In the genomic region with DNA sequence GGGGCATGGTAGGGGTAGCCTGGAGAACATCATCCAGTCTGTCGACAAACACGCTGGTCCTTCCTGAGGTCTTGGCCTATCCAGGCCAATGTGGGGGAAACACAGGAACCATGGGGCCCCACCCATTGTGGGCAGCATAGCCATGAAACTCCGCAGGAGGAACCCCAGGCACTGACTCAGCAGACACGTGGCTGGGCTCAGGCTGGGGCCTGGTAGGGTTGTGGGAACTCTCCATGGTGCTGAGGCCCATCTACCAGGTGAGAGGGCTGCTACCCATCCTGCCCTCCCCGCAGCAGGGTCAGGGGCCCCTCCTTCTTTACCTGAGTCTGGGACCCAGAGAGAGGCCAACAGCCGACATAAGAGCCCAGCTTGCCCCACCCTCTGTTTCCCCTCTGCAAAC, we compare ENCODE assay signal across 8 cellular contexts. TPM values are rescaled to one million over a fixed set of nuclear protein-coding genes. Genes with fewer than 3 reads are reported as not detected.
DNase-seq lines count a peak whose midpoint lies in the region; ATAC-seq and TF ChIP-seq lines count a peak whose summit lies in the region.

No MANE protein-coding gene starts in this region.

- peaks cover 20 to 30% (median 23%) of the 10 kb centered on the region in 3 donors for H3K27me3 Mint-ChIP-seq in CD14-positive monocyte (ENCODE audit: low read depth in 3 of 3)

- H3K36me3 Mint-ChIP-seq in CD14-positive monocyte = no peaks in the 10 kb centered on the region

- no peak overlapping the region for H3K4me3 Mint-ChIP-seq in CD14-positive monocyte

- no peak overlapping the region for H3K27ac Mint-ChIP-seq in CD14-positive monocyte

- peaks cover 0 to 3% (median 0%) of the 10 kb centered on the region in 7 donors for H3K9me3 Mint-ChIP-seq in CD14-positive monocyte

- intact Hi-C loops in CD14-positive monocyte (cut with micrococcal nuclease) = no loop called here

- ATAC-seq in HG02840 (IDR thresholded peaks at IDR 0.05; ENCODE audit: low FRiP score, unreplicated experiment) = no peak

- no peak for TF ChIP-seq CTCF in CD14-positive monocyte (IDR thresholded peaks at IDR 0.05)

- DNase-seq in CD14-positive monocyte (ENCODE audit: low spot score) = peak; percentile 79
- peak; percentile 7 for DNase-seq in KG1 (lab: John Stamatoyannopoulos, UW)
- peak; percentile 16 to 35 for DNase-seq in activated CD4-positive, alpha-beta T cell treated with anti-CD3 and anti-CD28 coated beads, Interleukin-2, amount 50 U/mL, for 4 hours
- peak; percentile 23 for DNase-seq in fibroblast of peridontal ligament (ENCODE audit: extremely low read depth)
- DNase-seq in stimulated activated CD4-positive, alpha-beta T cell treated with anti-CD3 and anti-CD28 coated beads, Interleukin-12 subunit alpha, Interleukin-12 subunit beta, amount 100 ng/mL, for 4 hours = peak; percentile 51
- DNase-seq in cerebellum (ENCODE audit: low spot score) = no peak
- no peak for DNase-seq in GF-D8 (lab: John Stamatoyannopoulos, UW)

- H3K4me1 Mint-ChIP-seq in CD14-positive monocyte = peaks cover 5% of the 10 kb centered on the region

RNA-seq across cellular contexts. Expression of a gene that starts 22.6 kb away (rescaled TPM):
- polyA plus RNA-seq in CD14-positive monocyte = under 1 TPM in 1 of 2 donors, not detected in 1; 0.09 TPM
- total RNA-seq in cerebellum = 12.2 TPM

RNA-seq across cellular contexts. Expression of a gene that starts 41.6 kb away (rescaled TPM):
- polyA plus RNA-seq in CD14-positive monocyte = under 1 TPM; 0.18 to 0.76 TPM
- 15.8 TPM for total RNA-seq in cerebellum

RNA-seq across cellular contexts. Expression of a gene that starts 43.3 kb away (rescaled TPM):
- 10 to 100 TPM; 12.1 to 14.0 TPM for polyA plus RNA-seq in CD14-positive monocyte
- total RNA-seq in cerebellum = 9.0 TPM

Comparison
In these comparisons a context has a peak if more than half of its experiments do, and no peak if none do; other contexts are left out.
1. DNase-seq: peak in CD14-positive monocyte (single experiment), KG1 (single experiment), activated CD4-positive, alpha-beta T cell treated with anti-CD3 and anti-CD28 coated beads, Interleukin-2, amount 50 U/mL, for 4 hours (2 of 2), fibroblast of peridontal ligament (single experiment) and stimulated activated CD4-positive, alpha-beta T cell treated with anti-CD3 and anti-CD28 coated beads, Interleukin-12 subunit alpha, Interleukin-12 subunit beta, amount 100 ng/mL, for 4 hours (single experiment); none in cerebellum (single experiment) and GF-D8 (single experiment).